Comparison of ENCODE assay signal across 39 cellular contexts in the genomic region with DNA sequence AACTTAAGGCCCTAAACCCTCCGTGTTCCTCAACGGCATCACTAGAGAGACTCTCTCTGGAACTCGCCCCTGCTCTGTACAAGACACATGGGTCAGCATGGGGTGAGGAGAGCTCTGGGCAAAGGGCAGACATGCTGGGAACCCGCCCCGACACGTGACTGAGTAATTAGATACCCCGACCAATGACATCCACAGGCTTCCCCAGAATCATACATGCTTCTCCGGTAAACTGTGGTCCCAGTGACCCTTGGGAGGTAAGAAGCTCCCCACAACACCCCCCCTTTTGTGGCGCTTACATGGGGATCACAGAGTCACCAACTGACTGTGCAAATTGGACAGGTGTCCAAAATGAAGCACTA.
"Had no signal": no experiment of that assay in that cellular context is flagged by ENCODE, and none has a peak within 500 bp of the region (broad histone marks: within the 10 kb centered on the region; RNA-seq: fewer than 3 reads in every experiment).

No MANE protein-coding gene starts in this region.

- H3K9me3 ChIP-seq: ascending aorta, MG63, Peyer's patch had no signal

- ATAC-seq: activated CD8-positive, alpha-beta memory T cell treated with anti-CD3 and anti-CD28 coated beads, Interleukin-2, amount 10 ng/mL, durations not matched to agents 7 days and 5 days; activated T-helper 17 cell treated with anti-CD3 and anti-CD28 coated beads, Interleukin-2, amount 50 U/mL, for 72 hours; SK-N-SH treated with all-trans-retinoic acid at 6 μM for 48 hours had no signal

- H3K4me3 ChIP-seq: ascending aorta, cardiac muscle cell, MG63, Peyer's patch had no signal

- H3K36me3 Mint-ChIP-seq: activated CD8-positive, alpha-beta memory T cell treated with anti-CD3 and anti-CD28 coated beads, Interleukin-2, amount 10 ng/mL, durations not matched to agents 7 days and 5 days; activated naive CD8-positive, alpha-beta T cell treated with anti-CD3 and anti-CD28 coated beads, Interleukin-2, amount 10 ng/mL, durations not matched to agents 7 days and 5 days had no signal

- H3K4me1 ChIP-seq: ascending aorta had no signal

- DNase-seq: activated B cell treated with CpG ODN at 0.5 μM for 24 hours; activated CD4-positive, alpha-beta memory T cell treated with anti-CD3 and anti-CD28 coated beads, Interleukin-2, amount 10 ng/mL, durations not matched to agents 7 days and 5 days; activated CD4-positive, alpha-beta T cell treated with anti-CD3 and anti-CD28 coated beads for 4 hours; activated CD4-positive, CD25-positive, alpha-beta regulatory T cell treated with anti-CD3 and anti-CD28 coated beads, Interleukin-2, amount 50 U/mL, for 72 hours; activated CD8-positive, alpha-beta memory T cell treated with anti-CD3 and anti-CD28 coated beads for 24 hours; activated CD8-positive, alpha-beta memory T cell treated with anti-CD3 and anti-CD28 coated beads, Interleukin-2, amount 10 ng/mL, durations not matched to agents 7 days and 5 days; activated CD8-positive, alpha-beta memory T cell treated with anti-CD3 and anti-CD28 coated beads, Interleukin-2, amount 50 U/mL, for 48 hours; activated effector memory CD4-positive, alpha-beta T cell treated with anti-CD3 and anti-CD28 coated beads, Interleukin-2, amount 50 U/mL, for 16 hours; activated naive CD4-positive, alpha-beta T cell; activated naive CD4-positive, alpha-beta T cell treated with anti-CD3 and anti-CD28 coated beads, Interleukin-2, amount 50 U/mL, for 16 hours; activated naive CD8-positive, alpha-beta T cell treated with anti-CD3 and anti-CD28 coated beads, Interleukin-2, amount 10 ng/mL, durations not matched to agents 7 days and 5 days; activated T-cell treated with anti-CD3 and anti-CD28 coated beads, Interleukin-2, amount 50 U/mL, for 48 hours; amygdala; Karpas-422; KBM-7; MG63; NCI-H1048; NCI-H1105 treated with DMSO at 0.1 percent for 48 hours; NCI-H1436; NCI-H1694; NCI-H1930; NCI-H2081 treated with DMSO at 0.1 percent for 48 hours; NCI-H226; NCI-H446 treated with DMSO at 0.1 percent for 48 hours; NCI-H524; NCI-H69; NCI-H82; Peyer's patch; RPMI8226; SHP77 treated with DMSO at 0.1 percent for 48 hours; SW 1271; T-helper 1 cell; T-helper 2 cell; T-helper 9 cell had no signal

- H3K36me3 ChIP-seq: ascending aorta, cardiac muscle cell, MG63, Peyer's patch had no signal

- H3K4me1 Mint-ChIP-seq: activated T-helper 17 cell treated with anti-CD3 and anti-CD28 coated beads, Interleukin-2, amount 50 U/mL, for 72 hours had no signal

- H3K4me3 Mint-ChIP-seq: activated B cell treated with CpG ODN at 0.5 μM for 24 hours; activated CD4-positive, alpha-beta memory T cell treated with anti-CD3 and anti-CD28 coated beads, Interleukin-2, amount 10 ng/mL, durations not matched to agents 7 days and 5 days; activated CD8-positive, alpha-beta memory T cell treated with anti-CD3 and anti-CD28 coated beads, Interleukin-2, amount 10 ng/mL, durations not matched to agents 7 days and 5 days; activated naive CD8-positive, alpha-beta T cell treated with anti-CD3 and anti-CD28 coated beads, Interleukin-2, amount 10 ng/mL, durations not matched to agents 7 days and 5 days; activated T-helper 17 cell treated with anti-CD3 and anti-CD28 coated beads, Interleukin-2, amount 50 U/mL, for 72 hours had no signal

- H3K27ac ChIP-seq: ascending aorta, cardiac muscle cell, Peyer's patch, VCaP had no signal

- H3K27me3 ChIP-seq: ascending aorta, MG63, Peyer's patch had no signal

- H3K9me3 Mint-ChIP-seq: activated B cell treated with CpG ODN at 0.5 μM for 24 hours; activated CD4-positive, alpha-beta memory T cell treated with anti-CD3 and anti-CD28 coated beads, Interleukin-2, amount 10 ng/mL, durations not matched to agents 7 days and 5 days; activated naive CD8-positive, alpha-beta T cell treated with anti-CD3 and anti-CD28 coated beads, Interleukin-2, amount 10 ng/mL, durations not matched to agents 7 days and 5 days; activated T-helper 17 cell treated with anti-CD3 and anti-CD28 coated beads, Interleukin-2, amount 50 U/mL, for 72 hours had no signal

- H3K27ac Mint-ChIP-seq: activated B cell treated with CpG ODN at 0.5 μM for 24 hours; activated CD4-positive, alpha-beta memory T cell treated with anti-CD3 and anti-CD28 coated beads, Interleukin-2, amount 10 ng/mL, durations not matched to agents 7 days and 5 days; activated CD8-positive, alpha-beta memory T cell treated with anti-CD3 and anti-CD28 coated beads, Interleukin-2, amount 10 ng/mL, durations not matched to agents 7 days and 5 days; activated naive CD8-positive, alpha-beta T cell treated with anti-CD3 and anti-CD28 coated beads, Interleukin-2, amount 10 ng/mL, durations not matched to agents 7 days and 5 days; activated T-helper 17 cell treated with anti-CD3 and anti-CD28 coated beads, Interleukin-2, amount 50 U/mL, for 72 hours had no signal
